ENCODE assay signal across 8 cellular contexts in the genomic region with DNA sequence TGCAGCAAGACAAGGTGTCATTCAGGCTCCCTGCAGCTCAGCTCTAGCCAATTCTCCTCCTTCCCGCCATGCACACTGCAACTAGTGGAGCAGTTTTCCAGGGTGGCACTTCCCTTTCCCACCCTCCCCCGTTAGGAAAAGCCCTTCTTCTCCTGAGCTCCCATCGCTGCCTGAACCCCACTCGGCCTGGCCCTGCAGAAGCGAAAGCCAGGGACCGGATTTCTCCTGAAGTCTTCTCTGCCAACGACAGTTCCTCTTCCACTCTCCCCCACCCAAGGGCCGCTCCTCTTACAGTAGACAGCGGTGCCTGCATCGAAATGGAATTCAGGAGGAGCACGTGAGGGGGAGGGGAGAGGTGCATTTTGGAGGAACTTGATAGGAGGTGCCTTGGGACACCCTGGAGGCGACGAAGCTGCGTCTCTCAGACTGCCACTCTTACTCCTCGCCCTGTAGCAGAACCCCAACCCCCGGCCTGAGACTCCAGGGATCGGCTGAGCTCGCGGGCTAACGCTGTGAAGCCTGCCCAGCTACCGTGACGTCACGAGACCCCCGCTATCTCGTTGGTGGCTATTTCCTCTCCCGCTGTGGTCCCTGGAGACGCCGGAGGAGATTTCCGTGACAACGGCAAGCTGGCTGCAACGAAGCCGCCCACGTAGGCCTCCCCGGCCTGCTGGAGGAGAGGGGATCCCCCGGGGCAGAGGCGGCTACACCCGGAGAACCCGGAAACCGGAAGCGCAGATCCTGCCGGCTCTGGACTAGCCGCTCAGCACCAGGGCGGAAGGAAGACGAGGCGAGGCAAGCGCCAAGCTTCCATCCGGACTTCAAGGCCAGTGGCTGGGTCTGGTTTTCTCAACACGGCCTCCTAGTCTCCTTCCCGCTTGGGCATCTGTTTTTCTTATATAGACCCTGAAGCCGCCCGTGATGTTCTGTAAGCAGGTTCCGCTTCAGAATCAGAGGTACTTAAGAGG.
DNase-seq lines count a peak whose midpoint lies in the region; ATAC-seq and TF ChIP-seq lines count a peak whose summit lies in the region.

No MANE protein-coding gene starts in this region.

- peak overlapping the region; percentile 96 for H3K4me2 ChIP-seq in OCI-LY3 (ENCODE audit: low read length)

- H3K79me2 ChIP-seq in OCI-LY3 (ENCODE audit: low read length), result peaks cover 33% of the 10 kb centered on the region

- TF ChIP-seq CTCF in OCI-LY3 (IDR thresholded peaks at IDR 0.05; ENCODE audit: low read depth, low read length) (no peak), epithelial cell of esophagus (IDR thresholded peaks at IDR 0.05; ENCODE audit: insufficient read depth, low read depth, low read length, missing control alignments) (no peak), mucosa of descending colon (IDR thresholded peaks at IDR 0.05) (no peak)

- H3K4me1 ChIP-seq in OCI-LY3 (ENCODE audit: low read length) (peaks cover 28% of the 10 kb centered on the region), mucosa of descending colon (ENCODE audit: low read depth) (peaks cover 14% of the 10 kb centered on the region)

- ATAC-seq in GM21528 (IDR thresholded peaks at IDR 0.05; ENCODE audit: low FRiP score, unreplicated experiment) (peak; percentile 95), mucosa of descending colon (peak; percentile 95)

- peak overlapping the region; percentile 87 for H3K9ac ChIP-seq in OCI-LY3 (ENCODE audit: low read length)

- no peaks in the 10 kb centered on the region for H3K27me3 ChIP-seq in OCI-LY3 (ENCODE audit: low read depth, low read length)

- H3K4me3 ChIP-seq in OCI-LY3 (ENCODE audit: low read length) (peak overlapping the region; percentile 87), epithelial cell of esophagus (ENCODE audit: low read length) (peak overlapping the region; percentile 64), mucosa of descending colon (peak overlapping the region; percentile 13)

- peak overlapping the region; percentile 82 for H2AFZ ChIP-seq in OCI-LY3 (ENCODE audit: low read depth, low read length)

- intact Hi-C loops in mucosa of descending colon (cut with DNase I, micrococcal nuclease), result no loop called here

- peak overlapping the region; percentile 66 for H3K27ac ChIP-seq in OCI-LY3 (ENCODE audit: low read length)

- H3K9me3 ChIP-seq in OCI-LY3 (ENCODE audit: insufficient read depth, low read length) (no peaks in the 10 kb centered on the region), mucosa of descending colon (no peaks in the 10 kb centered on the region)

- H3K36me3 ChIP-seq in OCI-LY3 (replicated peaks; ENCODE audit: low read depth, low read length) (peaks cover 7% of the 10 kb centered on the region), mucosa of descending colon (ENCODE audit: low read depth) (no peaks in the 10 kb centered on the region)

- DNase-seq in DMS 273 treated with DMSO at 0.1 percent for 48 hours (lab: John Stamatoyannopoulos, UW) (peak; percentile 95), HuH-7.5 (ENCODE audit: low spot score) (peak; percentile 83), activated T-cell treated with anti-CD3 and anti-CD28 coated beads for 4 hours (peak; percentile 96), epithelial cell of esophagus (ENCODE audit: low read depth) (peak; percentile 91), mucosa of descending colon (peak; percentile 93 to 96 (median 94))
- peak; percentile 92 for DNase-seq in stimulated activated CD8-positive, alpha-beta memory T cell treated with anti-CD3 and anti-CD28 coated beads, Interleukin-4, amount 100 ng/mL, for 1 hour (ENCODE audit: low read depth in 2 of 2, low spot score in 1 of 2)

- H4K20me1 ChIP-seq in OCI-LY3 (ENCODE audit: insufficient read depth, low read length), result 0 out of 2 replicates have a peak, but pooled peaks cover 4% of the 10 kb centered on the region

Comparison
In these comparisons a context has a peak if more than half of its experiments do, and no peak if none do; other contexts are left out.
1. Peak in every context shown above with its lines: DNase-seq, ATAC-seq, H3K4me3 ChIP-seq and H3K27ac ChIP-seq.
2. H3K4me3 ChIP-seq: peak in every context shown above with its lines; median percentile 87 in OCI-LY3; 64 in epithelial cell of esophagus; 13 in mucosa of descending colon.